In genomic region chr14:39581474-39581873, GRCh38 we compare ENCODE assay signal across 1 cellular context.
TF ChIP-seq lines count a peak whose summit lies in the region.

No MANE protein-coding gene starts in this region.

TF ChIP-seq in Ishikawa, 13 proteins besides CTCF, POLR2A, EP300 and RAD21 (continued from another document):
- TF ChIP-seq NFIC (IDR thresholded peaks at IDR 0.05): no peak
- TF ChIP-seq TAF1 (IDR thresholded peaks at IDR 0.05; ENCODE audit: low read depth): no peak
- no peak for TF ChIP-seq MAX (IDR thresholded peaks at IDR 0.05)
- no peak for TF ChIP-seq YY1 (IDR thresholded peaks at IDR 0.05; ENCODE audit: low read depth)
